14 cellular contexts compared by ENCODE assay signal in the genomic region with DNA sequence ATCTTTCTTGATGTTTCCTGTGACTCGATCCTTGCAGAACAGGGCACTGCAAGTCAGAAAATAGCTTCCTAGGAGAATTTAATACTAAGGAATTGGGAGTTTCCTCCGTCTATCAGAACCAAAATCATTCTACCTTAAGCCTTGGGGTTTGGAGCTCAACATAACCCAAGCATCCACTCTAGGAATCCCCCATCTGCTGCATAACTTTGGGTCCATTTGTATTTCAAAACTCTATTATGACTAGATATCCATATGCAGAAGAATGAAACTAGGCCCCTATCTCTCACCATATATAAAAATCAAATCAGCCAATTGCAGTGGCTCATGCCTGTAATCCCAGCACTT.
DNase-seq lines count a peak whose midpoint lies in the region; ATAC-seq, FAIRE-seq and TF ChIP-seq lines count a peak whose summit lies in the region.
"Had no signal": no experiment of that assay in that cellular context is flagged by ENCODE, and none has a peak within 500 bp of the region (broad histone marks: within the 10 kb centered on the region; RNA-seq: fewer than 3 reads in every experiment).

No MANE protein-coding gene starts in this region.

- no peak overlapping the region for H3K4me3 ChIP-seq in A549
- H3K4me3 ChIP-seq: sigmoid colon had no signal

- TF ChIP-seq EP300 in A549 (IDR thresholded peaks at IDR 0.05): no peak

- DNase-seq in A549 (ENCODE audit: low read depth in 1 of 2, low spot score in 1 of 2): no peak
- DNase-seq in activated naive CD8-positive, alpha-beta T cell treated with anti-CD3 and anti-CD28 coated beads, Interleukin-2, amount 50 U/mL, for 24 hours: no peak
- no peak for DNase-seq in AG20443 (ENCODE audit: low spot score)
- no peak for DNase-seq in NCI-H146 treated with DMSO at 0.1 percent for 48 hours (lab: John Stamatoyannopoulos, UW; ENCODE audit: unreplicated experiment)
- DNase-seq: activated CD8-positive, alpha-beta memory T cell treated with anti-CD3 and anti-CD28 coated beads, Interleukin-2, amount 50 U/mL, for 4 hours; caudate nucleus; glutamatergic neuron; SIG-M5; sigmoid colon had no signal

- no peaks in the 10 kb centered on the region for H3K36me3 Mint-ChIP-seq in activated naive CD8-positive, alpha-beta T cell treated with anti-CD3 and anti-CD28 coated beads, Interleukin-2, amount 50 U/mL, for 24 hours (ENCODE audit: low read depth)

- FAIRE-seq in A549 (lab: Jason Lieb, UNC): no peak

- 0 out of 6 replicates have a peak overlapping the region, but pooled peaks of 1 of the 2 experiments have one; percentile 6 for H3K27ac ChIP-seq in A549
- H3K27ac ChIP-seq: sigmoid colon had no signal

- POLR2A ChIA-PET in A549 (lab: Yijun Ruan, JAX): no interaction called here

- TF ChIP-seq POLR2A in A549 (IDR thresholded peaks at IDR 0.05; ENCODE audit: low read length): no peak

- H3K4me1 Mint-ChIP-seq in activated naive CD8-positive, alpha-beta T cell treated with anti-CD3 and anti-CD28 coated beads, Interleukin-2, amount 50 U/mL, for 24 hours: peaks cover 70% of the 10 kb centered on the region

- peak overlapping the region; percentile 90 for H3K27ac Mint-ChIP-seq in activated naive CD8-positive, alpha-beta T cell treated with anti-CD3 and anti-CD28 coated beads, Interleukin-2, amount 50 U/mL, for 24 hours

- H3K4me3 Mint-ChIP-seq in activated naive CD8-positive, alpha-beta T cell treated with anti-CD3 and anti-CD28 coated beads, Interleukin-2, amount 50 U/mL, for 24 hours: peak overlapping the region; percentile 51
- H3K4me3 Mint-ChIP-seq: CD8-positive, alpha-beta T cell had no signal

- peaks cover 8% of the 10 kb centered on the region for H3K9me3 Mint-ChIP-seq in activated naive CD8-positive, alpha-beta T cell treated with anti-CD3 and anti-CD28 coated beads, Interleukin-2, amount 50 U/mL, for 24 hours

- H3K9me3 ChIP-seq in A549: no peaks in the 10 kb centered on the region
- H3K9me3 ChIP-seq: sigmoid colon had no signal

- ATAC-seq in A549 (no peak), GM19328 (IDR thresholded peaks at IDR 0.05; ENCODE audit: unreplicated experiment) (peak; percentile 19), HG03025 (IDR thresholded peaks at IDR 0.05; ENCODE audit: low FRiP score, unreplicated experiment) (peak; percentile 21), HG03565 (IDR thresholded peaks at IDR 0.05; ENCODE audit: unreplicated experiment) (no peak), HG02678 (IDR thresholded peaks at IDR 0.05; ENCODE audit: unreplicated experiment) (no peak)
- ATAC-seq in activated naive CD8-positive, alpha-beta T cell treated with anti-CD3 and anti-CD28 coated beads, Interleukin-2, amount 50 U/mL, for 24 hours: peak; percentile 5

- H3K4me1 ChIP-seq in A549: peaks cover 21% of the 10 kb centered on the region

- no peak for TF ChIP-seq RAD21 in A549 (conservative IDR thresholded peaks at IDR 0.05 in 1 of 2, IDR thresholded peaks at IDR 0.05 in 1 of 2)

- 61% methylated on average over 2 of the region's 2 CpGs for WGBS in A549 (ENCODE audit: missing lambda C conversion rate)

- no peak for TF ChIP-seq CTCF in A549 (IDR thresholded peaks at IDR 0.05)

- no peaks in the 10 kb centered on the region for H3K27me3 Mint-ChIP-seq in activated naive CD8-positive, alpha-beta T cell treated with anti-CD3 and anti-CD28 coated beads, Interleukin-2, amount 50 U/mL, for 24 hours

- CTCF ChIA-PET in A549 (lab: Yijun Ruan, JAX): interaction anchor here (1.1 to 9.5 kb wide), 8 partner anchors 12 to 186 kb away, joined by 4 to 83 read pairs (median 6); no protein-coding TSS in a partner anchor

- peak overlapping the region; percentile 47 for H3K4me2 ChIP-seq in A549

TF ChIP-seq in A549, 52 proteins besides CTCF, POLR2A, EP300 and RAD21:
- TF ChIP-seq GATA3 (IDR thresholded peaks at IDR 0.05; ENCODE audit: borderline replicate concordance) (no peak), HOXA7 (CRISPR knock-in tag; IDR thresholded peaks at IDR 0.05) (no peak), HOXB5 (CRISPR knock-in tag; IDR thresholded peaks at IDR 0.05) (no peak), PHF8 (IDR thresholded peaks at IDR 0.05; ENCODE audit: borderline replicate concordance, low read depth) (no peak), JUNB (IDR thresholded peaks at IDR 0.05) (no peak), ZNF302 (CRISPR knock-in tag; IDR thresholded peaks at IDR 0.05) (no peak), ZSCAN20 (CRISPR knock-in tag; IDR thresholded peaks at IDR 0.05) (no peak), TP53 (CRISPR knock-in tag; IDR thresholded peaks at IDR 0.05) (no peak), RFX5 (IDR thresholded peaks at IDR 0.05) (no peak), HEYL (CRISPR knock-in tag; IDR thresholded peaks at IDR 0.05) (no peak), RNF2 (IDR thresholded peaks at IDR 0.05; ENCODE audit: borderline replicate concordance, low read depth) (no peak), NR3C1 (IDR thresholded peaks at IDR 0.05) (no peak), CBX8 (IDR thresholded peaks at IDR 0.05) (no peak)
- TF ChIP-seq, protein P1, sequence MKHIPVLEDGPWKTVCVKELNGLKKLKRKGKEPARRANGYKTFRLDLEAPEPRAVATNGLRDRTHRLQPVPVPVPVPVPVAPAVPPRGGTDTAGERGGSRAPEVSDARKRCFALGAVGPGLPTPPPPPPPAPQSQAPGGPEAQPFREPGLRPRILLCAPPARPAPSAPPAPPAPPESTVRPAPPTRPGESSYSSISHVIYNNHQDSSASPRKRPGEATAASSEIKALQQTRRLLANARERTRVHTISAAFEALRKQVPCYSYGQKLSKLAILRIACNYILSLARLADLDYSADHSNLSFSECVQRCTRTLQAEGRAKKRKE (CRISPR knock-in tag; IDR thresholded peaks at IDR 0.05; ENCODE audit: low read depth): no peak
- TF ChIP-seq, protein P2, sequence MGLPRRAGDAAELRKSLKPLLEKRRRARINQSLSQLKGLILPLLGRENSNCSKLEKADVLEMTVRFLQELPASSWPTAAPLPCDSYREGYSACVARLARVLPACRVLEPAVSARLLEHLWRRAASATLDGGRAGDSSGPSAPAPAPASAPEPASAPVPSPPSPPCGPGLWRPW (IDR thresholded peaks at IDR 0.05): no peak
- TF ChIP-seq, protein P3, sequence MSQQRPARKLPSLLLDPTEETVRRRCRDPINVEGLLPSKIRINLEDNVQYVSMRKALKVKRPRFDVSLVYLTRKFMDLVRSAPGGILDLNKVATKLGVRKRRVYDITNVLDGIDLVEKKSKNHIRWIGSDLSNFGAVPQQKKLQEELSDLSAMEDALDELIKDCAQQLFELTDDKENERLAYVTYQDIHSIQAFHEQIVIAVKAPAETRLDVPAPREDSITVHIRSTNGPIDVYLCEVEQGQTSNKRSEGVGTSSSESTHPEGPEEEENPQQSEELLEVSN (IDR thresholded peaks at IDR 0.05; ENCODE audit: borderline replicate concordance, low read depth): no peak

Comparison
In these comparisons a context has a peak if more than half of its experiments do, and no peak if none do; other contexts are left out.
1. ATAC-seq: peak in GM19328 (single experiment), HG03025 (single experiment) and activated naive CD8-positive, alpha-beta T cell treated with anti-CD3 and anti-CD28 coated beads, Interleukin-2, amount 50 U/mL, for 24 hours (single experiment); none in A549 (0 of 2), HG03565 (single experiment) and HG02678 (single experiment).